ENCODE assay signal across 3 cellular contexts in the genomic region with DNA sequence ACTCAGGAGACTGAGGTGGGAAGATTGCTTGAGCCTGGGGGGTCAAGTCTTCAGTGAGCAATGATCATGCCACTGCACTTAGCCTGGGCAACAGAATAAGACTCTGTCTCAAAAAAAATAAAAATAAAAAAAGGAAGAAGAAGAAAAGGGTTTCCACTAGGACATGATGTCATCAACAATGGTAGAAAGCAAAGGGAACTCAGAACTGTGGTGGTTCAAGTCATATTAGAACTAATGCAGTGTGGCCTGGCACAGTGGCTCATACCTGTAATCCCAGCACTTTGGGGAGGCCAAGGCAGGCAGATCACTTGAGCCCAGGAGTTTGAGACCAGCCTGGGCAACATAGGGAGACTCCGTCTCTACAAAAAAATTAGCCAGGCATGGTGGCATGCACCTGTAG. TPM values are rescaled to one million over a fixed set of nuclear protein-coding genes. Genes with fewer than 3 reads are reported as not detected.
"Had no signal": no experiment of that assay in that cellular context is flagged by ENCODE, and none has a peak within 500 bp of the region (broad histone marks: within the 10 kb centered on the region; RNA-seq: fewer than 3 reads in every experiment).

No MANE protein-coding gene starts in this region.

RNA-seq across cellular contexts. Expression of gene DNASE1L3, which starts 56.8 kb away (rescaled TPM):
- total RNA-seq: endodermal cell, kidney epithelial cell, myocyte had no signal
